Comparison of ENCODE assay signal across 8 cellular contexts in genomic region chr1:210598135-210598652, GRCh38.
DNase-seq lines count a peak whose midpoint lies in the region; ATAC-seq and TF ChIP-seq lines count a peak whose summit lies in the region.

No MANE protein-coding gene starts in this region.

- H3K79me2 ChIP-seq in osteoblast (ENCODE audit: insufficient read depth, low read length) = no peaks in the 10 kb centered on the region

- H3K4me2 ChIP-seq in osteoblast (ENCODE audit: insufficient read depth, low read length) = peak overlapping the region; percentile 62

- no peaks in the 10 kb centered on the region for H3K27me3 ChIP-seq in osteoblast (ENCODE audit: insufficient read depth, low read length)

- peak overlapping the region; percentile 99 for H3K27ac ChIP-seq in osteoblast (ENCODE audit: low read depth, low read length)

- H3K4me1 ChIP-seq in osteoblast (ENCODE audit: insufficient read depth, low read length) = peaks cover 31% of the 10 kb centered on the region

- H3K36me3 ChIP-seq in osteoblast (ENCODE audit: insufficient read depth, low read length) = no peaks in the 10 kb centered on the region

- no peak overlapping the region for H2AFZ ChIP-seq in osteoblast (ENCODE audit: low read length)

- no peaks in the 10 kb centered on the region for H4K20me1 ChIP-seq in osteoblast (ENCODE audit: insufficient read depth, low read length)

- peak; percentile 80 for DNase-seq in GM03348 (ENCODE audit: low spot score)
- peak; percentile 96 for DNase-seq in LHCN-M2 (ENCODE audit: low read depth)
- DNase-seq in choroid plexus epithelial cell (ENCODE audit: low read depth) = peak; percentile 71
- DNase-seq in osteoblast (ENCODE audit: insufficient read length, low spot score, missing footprints) = peak; percentile 59
- no peak for DNase-seq in NCI-H82 treated with DMSO at 0.1 percent for 48 hours (lab: John Stamatoyannopoulos, UW; ENCODE audit: unreplicated experiment)
- no peak for DNase-seq in NCI-H2227 (lab: John Stamatoyannopoulos, UW; ENCODE audit: unreplicated experiment)

- H3K4me3 ChIP-seq in choroid plexus epithelial cell (ENCODE audit: low read depth, low read length) = no peak overlapping the region
- peak overlapping the region; percentile 40 for H3K4me3 ChIP-seq in osteoblast (ENCODE audit: insufficient read depth, low read length)

- H3K9me3 ChIP-seq in osteoblast (ENCODE audit: low read depth, low read length) = no peaks in the 10 kb centered on the region

- no peak for TF ChIP-seq CTCF in choroid plexus epithelial cell (conservative IDR thresholded peaks at IDR 0.05; ENCODE audit: low read depth, low read length)
- no peak for TF ChIP-seq CTCF in osteoblast (IDR thresholded peaks at IDR 0.05; ENCODE audit: extremely low read depth, low read depth, low read length)

- ATAC-seq in GM21390 (IDR thresholded peaks at IDR 0.05; ENCODE audit: unreplicated experiment) = no peak
- no peak for ATAC-seq in HG03175 (IDR thresholded peaks at IDR 0.05; ENCODE audit: unreplicated experiment)

Comparison
In these comparisons a context has a peak if more than half of its experiments do, and no peak if none do; other contexts are left out.
1. DNase-seq: peak in GM03348 (single experiment), LHCN-M2 (single experiment), choroid plexus epithelial cell (single experiment) and osteoblast (single experiment); none in NCI-H82 treated with DMSO at 0.1 percent for 48 hours (single experiment) and NCI-H2227 (single experiment).